Comparison of ENCODE assay signal across 10 cellular contexts in genomic region chr4:2813446-2814405, GRCh38. TPM values are rescaled to one million over a fixed set of nuclear protein-coding genes. Genes with fewer than 3 reads are reported as not detected.
DNase-seq lines count a peak whose midpoint lies in the region; ATAC-seq, FAIRE-seq and TF ChIP-seq lines count a peak whose summit lies in the region.
"Had no signal": no experiment of that assay in that cellular context is flagged by ENCODE, and none has a peak within 500 bp of the region (broad histone marks: within the 10 kb centered on the region; RNA-seq: fewer than 3 reads in every experiment).

No MANE protein-coding gene starts in this region.

- no peak overlapping the region for H3K9ac ChIP-seq in kidney (ENCODE audit: low read length in 2 of 2)

- H3K27ac Mint-ChIP-seq in activated CD4-positive, alpha-beta T cell treated with anti-CD3 and anti-CD28 coated beads, Interleukin-2, amount 10 ng/mL, durations not matched to agents 24 days and 14 days, result peak overlapping the region; percentile 86
- peak overlapping the region; percentile 99 for H3K27ac Mint-ChIP-seq in T-helper 17 cell

- peaks cover 56% of the 10 kb centered on the region for H3K4me1 Mint-ChIP-seq in activated CD4-positive, alpha-beta T cell treated with anti-CD3 and anti-CD28 coated beads, Interleukin-2, amount 10 ng/mL, durations not matched to agents 24 days and 14 days
- H3K4me1 Mint-ChIP-seq in T-helper 17 cell, result peaks cover 51% of the 10 kb centered on the region

- H3K27me3 ChIP-seq in stomach, result no peaks in the 10 kb centered on the region
- H3K27me3 ChIP-seq in MG63, result no peaks in the 10 kb centered on the region
- H3K27me3 ChIP-seq: body of pancreas had no signal

- no peak for ATAC-seq in T-helper 17 cell
- ATAC-seq in GM18502 (IDR thresholded peaks at IDR 0.05; ENCODE audit: poor library complexity, unreplicated experiment), result no peak
- no peak for ATAC-seq in GM21423 (IDR thresholded peaks at IDR 0.05; ENCODE audit: unreplicated experiment)
- ATAC-seq: body of pancreas had no signal

- H3K9me3 ChIP-seq in T-helper 17 cell (ENCODE audit: control insufficient read depth, low read length, poor library complexity, severe bottlenecking), result no peaks in the 10 kb centered on the region
- H3K9me3 ChIP-seq in kidney (ENCODE audit: control insufficient read depth in 1 of 2, low read length in 2 of 2), result no peaks in the 10 kb centered on the region
- H3K9me3 ChIP-seq in stomach, result no peaks in the 10 kb centered on the region
- no peaks in the 10 kb centered on the region for H3K9me3 ChIP-seq in MG63
- H3K9me3 ChIP-seq: body of pancreas had no signal

- H3K4me1 ChIP-seq in kidney (ENCODE audit: control insufficient read depth in 1 of 2, insufficient read depth in 1 of 2, low read depth in 1 of 2, low read length in 2 of 2), result peaks cover 18 to 34% of the 10 kb centered on the region in 2 donors
- H3K4me1 ChIP-seq in stomach, result peaks cover 35 to 93% (median 77%) of the 10 kb centered on the region in 4 donors

- H3K4me3 ChIP-seq in kidney (ENCODE audit: low read length in 2 of 2) (peak overlapping the region; percentile 21 to 48), stomach (peak overlapping the region; percentile 40 to 60 (median 44)), MG63 (no peak overlapping the region; the same call in 1 of the 2 replicates)
- H3K4me3 ChIP-seq: body of pancreas had no signal

- DNase-seq in activated CD4-positive, alpha-beta T cell treated with anti-CD3 and anti-CD28 coated beads, Interleukin-2, amount 10 ng/mL, durations not matched to agents 24 days and 14 days, result no peak
- no peak for DNase-seq in activated CD4-positive, alpha-beta T cell treated with anti-CD3 and anti-CD28 coated beads for 1 hour
- no peak for DNase-seq in T-helper 17 cell
- no peak for DNase-seq in kidney
- DNase-seq in stomach, result no peak
- DNase-seq in MG63, result no peak
- DNase-seq: body of pancreas, T1000 had no signal

- no peak for TF ChIP-seq POLR2A in stomach (IDR thresholded peaks at IDR 0.05)

- WGBS in stomach, 5 donors, result 74 to 84% (median 77%) methylated on average over 14 to 17 of the region's 17 CpGs

- peak overlapping the region; percentile 89 for H3K4me3 Mint-ChIP-seq in activated CD4-positive, alpha-beta T cell treated with anti-CD3 and anti-CD28 coated beads, Interleukin-2, amount 10 ng/mL, durations not matched to agents 24 days and 14 days
- peak overlapping the region; percentile 99 for H3K4me3 Mint-ChIP-seq in T-helper 17 cell

- H3K27me3 Mint-ChIP-seq in activated CD4-positive, alpha-beta T cell treated with anti-CD3 and anti-CD28 coated beads, Interleukin-2, amount 10 ng/mL, durations not matched to agents 24 days and 14 days, result no peaks in the 10 kb centered on the region
- H3K27me3 Mint-ChIP-seq in T-helper 17 cell, result no peaks in the 10 kb centered on the region

- TF ChIP-seq CTCF in kidney (IDR thresholded peaks at IDR 0.05; ENCODE audit: borderline replicate concordance, extremely low read depth, insufficient read depth) (no peak), stomach (IDR thresholded peaks at IDR 0.05) (no peak)

- H3K36me3 ChIP-seq in kidney (ENCODE audit: control insufficient read depth in 1 of 2, insufficient read depth in 2 of 2, low read length in 2 of 2) (peaks cover 3 to 4% of the 10 kb centered on the region in 2 donors), stomach (peaks cover 0 to 19% (median 10%) of the 10 kb centered on the region in 4 donors), MG63 (peaks cover 5% of the 10 kb centered on the region; the same call in 1 of the 2 replicates)

- H3K27ac ChIP-seq in kidney (ENCODE audit: low read depth in 2 of 2, low read length in 2 of 2) (no peak overlapping the region), stomach (peak overlapping the region in 4 of 5 donors; percentile 79 to 91 (median 82))

- no peaks in the 10 kb centered on the region for H3K9me3 Mint-ChIP-seq in activated CD4-positive, alpha-beta T cell treated with anti-CD3 and anti-CD28 coated beads, Interleukin-2, amount 10 ng/mL, durations not matched to agents 24 days and 14 days

- H3K36me3 Mint-ChIP-seq in activated CD4-positive, alpha-beta T cell treated with anti-CD3 and anti-CD28 coated beads, Interleukin-2, amount 10 ng/mL, durations not matched to agents 24 days and 14 days (ENCODE audit: low read depth), result peaks cover 30% of the 10 kb centered on the region
- H3K36me3 Mint-ChIP-seq in T-helper 17 cell (ENCODE audit: low read depth), result peaks cover 6% of the 10 kb centered on the region

- intact Hi-C loops in activated CD4-positive, alpha-beta T cell treated with anti-CD3 and anti-CD28 coated beads, Interleukin-2, amount 10 ng/mL, durations not matched to agents 24 days and 14 days (cut with micrococcal nuclease), result loop anchor here (2.0 to 5.0 kb wide), 3 partner anchors 23 to 124 kb away; no protein-coding TSS in a partner anchor
- intact Hi-C loops in kidney (cut with DNase I), result no loop called here
- intact Hi-C loops in stomach (cut with DNase I; ENCODE audit: low total_unique reads), result no loop called here

- no peak for FAIRE-seq in kidney (lab: Jason Lieb, UNC)

- no peak for TF ChIP-seq EP300 in stomach (IDR thresholded peaks at IDR 0.05)

RNA-seq across cellular contexts. Expression of gene SH3BP2, which starts 20.8 kb away (rescaled TPM):
- total RNA-seq in activated CD4-positive, alpha-beta T cell treated with anti-CD3 and anti-CD28 coated beads, Interleukin-2, amount 10 ng/mL, durations not matched to agents 24 days and 14 days, result 83.9 and 88.5 TPM in 2 replicates
- total RNA-seq in T-helper 17 cell (10 to 100 TPM; 36.0 to 62.0 TPM), kidney (128 TPM), stomach (100 to 1,000 TPM in 2 of 5 donors, 10 to 100 TPM in 3; 31.8 to 151 (median 89.9) TPM)
- polyA plus RNA-seq in kidney (ENCODE audit: insufficient read depth, low read depth, low replicate concordance) (27.3 TPM), stomach (10 to 100 TPM in 2 of 3 donors, 1 to 10 TPM in 1; 9.0 to 26.7 (median 11.1) TPM)
- 9.0 and 9.6 TPM in 2 replicates for total RNA-seq in MG63 (2014; rRNA removed; shearing (Covaris generic); ENCODE audit: low replicate concordance)

RNA-seq across cellular contexts. Expression of gene ADD1, which starts 29.9 kb away (rescaled TPM):
- 187 and 198 TPM in 2 replicates for total RNA-seq in activated CD4-positive, alpha-beta T cell treated with anti-CD3 and anti-CD28 coated beads, Interleukin-2, amount 10 ng/mL, durations not matched to agents 24 days and 14 days
- total RNA-seq in T-helper 17 cell (100 to 1,000 TPM; 211 to 228 TPM), kidney (313 TPM), stomach (1,000 to 10,000 TPM in 1 of 5 donors, 100 to 1,000 TPM in 4; 162 to 1,174 (median 290) TPM)
- polyA plus RNA-seq in kidney (ENCODE audit: insufficient read depth, low read depth, low replicate concordance) (232 TPM), stomach (100 to 1,000 TPM; 103 to 197 (median 127) TPM)
- 62.5 and 77.3 TPM in 2 replicates for total RNA-seq in MG63 (2014; rRNA removed; shearing (Covaris generic); ENCODE audit: low replicate concordance)

RNA-seq across cellular contexts. Expression of gene TNIP2, which starts 57.6 kb away (rescaled TPM):
- total RNA-seq in activated CD4-positive, alpha-beta T cell treated with anti-CD3 and anti-CD28 coated beads, Interleukin-2, amount 10 ng/mL, durations not matched to agents 24 days and 14 days, result 98.7 and 99.6 TPM in 2 replicates
- total RNA-seq in T-helper 17 cell, result 10 to 100 TPM; 66.0 to 72.5 TPM
- 44.4 TPM for total RNA-seq in kidney
- 43.1 TPM for polyA plus RNA-seq in kidney (ENCODE audit: insufficient read depth, low read depth, low replicate concordance)
- total RNA-seq in stomach, result 100 to 1,000 TPM in 2 of 5 donors, 10 to 100 TPM in 3; 18.7 to 194 (median 59.6) TPM
- 10 to 100 TPM; 36.1 to 42.5 (median 37.6) TPM for polyA plus RNA-seq in stomach
- 32.5 and 78.0 TPM in 2 replicates for total RNA-seq in MG63 (2014; rRNA removed; shearing (Covaris generic); ENCODE audit: low replicate concordance)

Comparison
In these comparisons a context has a peak if more than half of its experiments do, and no peak if none do; other contexts are left out.
1. H3K27ac ChIP-seq: peak in stomach (4 of 5); none in kidney (0 of 2).